Comparison of ENCODE assay signal across 11 cellular contexts in genomic region chr1:186849824-186850223, GRCh38. TPM values are rescaled to one million over a fixed set of nuclear protein-coding genes. Genes with fewer than 3 reads are reported as not detected.
DNase-seq lines count a peak whose midpoint lies in the region; ATAC-seq and TF ChIP-seq lines count a peak whose summit lies in the region.
"Had no signal": no experiment of that assay in that cellular context is flagged by ENCODE, and none has a peak within 500 bp of the region (broad histone marks: within the 10 kb centered on the region; RNA-seq: fewer than 3 reads in every experiment).

No MANE protein-coding gene starts in this region.

- ATAC-seq in GM18868 (IDR thresholded peaks at IDR 0.05; ENCODE audit: unreplicated experiment) (peak; percentile 37), GM21723 (IDR thresholded peaks at IDR 0.05; ENCODE audit: unreplicated experiment) (peak; percentile 59), HG03442 (IDR thresholded peaks at IDR 0.05; ENCODE audit: unreplicated experiment) (peak; percentile 29)
- ATAC-seq: K562 had no signal

- H3K4me3 ChIP-seq in thyroid gland (replicated peaks in 1 of 3), result no peak overlapping the region
- H3K4me3 ChIP-seq: ascending aorta, K562 had no signal

- H3K27me3 ChIP-seq in thyroid gland, result no peaks in the 10 kb centered on the region
- H3K27me3 ChIP-seq: ascending aorta had no signal

- no peaks in the 10 kb centered on the region for H3K36me3 ChIP-seq in thyroid gland
- H3K36me3 ChIP-seq: ascending aorta had no signal

- DNase-seq in iris pigment epithelial cell (ENCODE audit: low read depth) (peak; percentile 47), hypothalamus (lab: John Stamatoyannopoulos, UW) (no peak), thyroid gland (no peak), cortex of kidney (lab: John Stamatoyannopoulos, UW) (no peak)
- DNase-seq in central memory CD4-positive, alpha-beta T cell, result no peak

- H3K27ac ChIP-seq in thyroid gland, result no peak overlapping the region
- H3K27ac ChIP-seq: ascending aorta had no signal

- intact Hi-C loops in thyroid gland (cut with DNase I), result no loop called here

- H3K4me1 ChIP-seq in thyroid gland, result no peaks in the 10 kb centered on the region
- H3K4me1 ChIP-seq: ascending aorta, parathyroid adenoma had no signal

- no peaks in the 10 kb centered on the region for H3K9me3 ChIP-seq in thyroid gland
- H3K9me3 ChIP-seq: ascending aorta had no signal

- no peak for TF ChIP-seq CTCF in thyroid gland (IDR thresholded peaks at IDR 0.05)

- TF ChIP-seq POLR2A in thyroid gland (IDR thresholded peaks at IDR 0.05), result no peak

RNA-seq across cellular contexts. Expression of gene PLA2G4A, which starts 21.1 kb away (rescaled TPM):
- total RNA-seq in thyroid gland, result 1 to 10 TPM; 3.4 to 6.4 (median 5.2) TPM
